ENCODE assay signal across 2 cellular contexts in the genomic region with DNA sequence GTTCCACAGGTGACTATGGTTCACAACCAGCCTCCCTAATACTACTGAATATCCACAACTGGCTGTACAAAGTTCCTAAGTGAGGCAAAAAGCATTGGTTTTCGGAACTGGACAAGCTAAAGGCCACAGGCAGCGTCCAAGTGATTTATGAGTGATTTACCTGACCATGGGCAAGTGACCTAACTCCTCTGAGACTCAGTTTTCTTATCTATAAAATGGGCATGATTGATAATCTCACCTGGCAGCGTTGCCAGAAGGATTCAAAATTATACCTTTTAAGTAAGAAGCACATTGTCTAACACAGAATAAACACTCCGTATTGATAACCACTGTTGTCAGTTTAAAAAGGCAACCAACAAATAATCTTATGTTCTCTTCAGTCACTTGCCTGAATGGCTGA.
TF ChIP-seq lines count a peak whose summit lies in the region.

No MANE protein-coding gene starts in this region.

TF ChIP-seq in HepG2, 621 proteins besides CTCF, POLR2A, EP300 and RAD21:
- TF ChIP-seq, protein P1, sequence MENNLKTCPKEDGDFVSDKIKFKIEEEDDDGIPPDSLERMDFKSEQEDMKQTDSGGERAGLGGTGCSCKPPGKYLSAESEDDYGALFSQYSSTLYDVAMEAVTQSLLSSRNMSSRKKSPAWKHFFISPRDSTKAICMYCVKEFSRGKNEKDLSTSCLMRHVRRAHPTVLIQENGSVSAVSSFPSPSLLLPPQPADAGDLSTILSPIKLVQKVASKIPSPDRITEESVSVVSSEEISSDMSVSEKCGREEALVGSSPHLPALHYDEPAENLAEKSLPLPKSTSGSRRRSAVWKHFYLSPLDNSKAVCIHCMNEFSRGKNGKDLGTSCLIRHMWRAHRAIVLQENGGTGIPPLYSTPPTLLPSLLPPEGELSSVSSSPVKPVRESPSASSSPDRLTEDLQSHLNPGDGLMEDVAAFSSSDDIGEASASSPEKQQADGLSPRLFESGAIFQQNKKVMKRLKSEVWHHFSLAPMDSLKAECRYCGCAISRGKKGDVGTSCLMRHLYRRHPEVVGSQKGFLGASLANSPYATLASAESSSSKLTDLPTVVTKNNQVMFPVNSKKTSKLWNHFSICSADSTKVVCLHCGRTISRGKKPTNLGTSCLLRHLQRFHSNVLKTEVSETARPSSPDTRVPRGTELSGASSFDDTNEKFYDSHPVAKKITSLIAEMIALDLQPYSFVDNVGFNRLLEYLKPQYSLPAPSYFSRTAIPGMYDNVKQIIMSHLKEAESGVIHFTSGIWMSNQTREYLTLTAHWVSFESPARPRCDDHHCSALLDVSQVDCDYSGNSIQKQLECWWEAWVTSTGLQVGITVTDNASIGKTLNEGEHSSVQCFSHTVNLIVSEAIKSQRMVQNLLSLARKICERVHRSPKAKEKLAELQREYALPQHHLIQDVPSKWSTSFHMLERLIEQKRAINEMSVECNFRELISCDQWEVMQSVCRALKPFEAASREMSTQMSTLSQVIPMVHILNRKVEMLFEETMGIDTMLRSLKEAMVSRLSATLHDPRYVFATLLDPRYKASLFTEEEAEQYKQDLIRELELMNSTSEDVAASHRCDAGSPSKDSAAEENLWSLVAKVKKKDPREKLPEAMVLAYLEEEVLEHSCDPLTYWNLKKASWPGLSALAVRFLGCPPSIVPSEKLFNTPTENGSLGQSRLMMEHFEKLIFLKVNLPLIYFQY (CRISPR knock-in tag; IDR thresholded peaks at IDR 0.05; ENCODE audit: borderline replicate concordance): no peak
- TF ChIP-seq, protein P2, sequence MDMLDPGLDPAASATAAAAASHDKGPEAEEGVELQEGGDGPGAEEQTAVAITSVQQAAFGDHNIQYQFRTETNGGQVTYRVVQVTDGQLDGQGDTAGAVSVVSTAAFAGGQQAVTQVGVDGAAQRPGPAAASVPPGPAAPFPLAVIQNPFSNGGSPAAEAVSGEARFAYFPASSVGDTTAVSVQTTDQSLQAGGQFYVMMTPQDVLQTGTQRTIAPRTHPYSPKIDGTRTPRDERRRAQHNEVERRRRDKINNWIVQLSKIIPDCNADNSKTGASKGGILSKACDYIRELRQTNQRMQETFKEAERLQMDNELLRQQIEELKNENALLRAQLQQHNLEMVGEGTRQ (IDR thresholded peaks at IDR 0.05; ENCODE audit: low read depth, low read length): no peak
- TF ChIP-seq, protein P2 (CRISPR knock-in tag; IDR thresholded peaks at IDR 0.05; ENCODE audit: borderline replicate concordance): no peak
- TF ChIP-seq ZNF629 (CRISPR knock-in tag; conservative IDR thresholded peaks at IDR 0.05) (peak; percentile 65; the same call in 1 of the 2 replicates), HHEX (CRISPR knock-in tag; IDR thresholded peaks at IDR 0.05) (no peak), ZNF296 (CRISPR knock-in tag; conservative IDR thresholded peaks at IDR 0.05) (no peak)

TF ChIP-seq in H1, 55 proteins besides CTCF, POLR2A, EP300 and RAD21:
- TF ChIP-seq, protein P2 (IDR thresholded peaks at IDR 0.05; ENCODE audit: low read length): no peak
- no peak for TF ChIP-seq JUND (IDR thresholded peaks at IDR 0.05; ENCODE audit: low read length)
- TF ChIP-seq SIX5 (IDR thresholded peaks at IDR 0.05; ENCODE audit: low read depth, low read length): no peak
- no peak for TF ChIP-seq CHD2 (IDR thresholded peaks at IDR 0.05; ENCODE audit: low read length)
- TF ChIP-seq ASH2L (IDR thresholded peaks at IDR 0.05; ENCODE audit: low read length): no peak
- TF ChIP-seq GABPA (IDR thresholded peaks at IDR 0.05; ENCODE audit: borderline replicate concordance, insufficient read depth, low read length): no peak
- TF ChIP-seq, protein P3, sequence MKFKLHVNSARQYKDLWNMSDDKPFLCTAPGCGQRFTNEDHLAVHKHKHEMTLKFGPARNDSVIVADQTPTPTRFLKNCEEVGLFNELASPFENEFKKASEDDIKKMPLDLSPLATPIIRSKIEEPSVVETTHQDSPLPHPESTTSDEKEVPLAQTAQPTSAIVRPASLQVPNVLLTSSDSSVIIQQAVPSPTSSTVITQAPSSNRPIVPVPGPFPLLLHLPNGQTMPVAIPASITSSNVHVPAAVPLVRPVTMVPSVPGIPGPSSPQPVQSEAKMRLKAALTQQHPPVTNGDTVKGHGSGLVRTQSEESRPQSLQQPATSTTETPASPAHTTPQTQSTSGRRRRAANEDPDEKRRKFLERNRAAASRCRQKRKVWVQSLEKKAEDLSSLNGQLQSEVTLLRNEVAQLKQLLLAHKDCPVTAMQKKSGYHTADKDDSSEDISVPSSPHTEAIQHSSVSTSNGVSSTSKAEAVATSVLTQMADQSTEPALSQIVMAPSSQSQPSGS (IDR thresholded peaks at IDR 0.05; ENCODE audit: low read length): no peak
- TF ChIP-seq, protein P4, sequence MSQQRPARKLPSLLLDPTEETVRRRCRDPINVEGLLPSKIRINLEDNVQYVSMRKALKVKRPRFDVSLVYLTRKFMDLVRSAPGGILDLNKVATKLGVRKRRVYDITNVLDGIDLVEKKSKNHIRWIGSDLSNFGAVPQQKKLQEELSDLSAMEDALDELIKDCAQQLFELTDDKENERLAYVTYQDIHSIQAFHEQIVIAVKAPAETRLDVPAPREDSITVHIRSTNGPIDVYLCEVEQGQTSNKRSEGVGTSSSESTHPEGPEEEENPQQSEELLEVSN (IDR thresholded peaks at IDR 0.05): no peak
- TF ChIP-seq ZNF274 (IDR thresholded peaks at IDR 0.05; ENCODE audit: borderline replicate concordance, extremely low read depth, low read length): no peak
- TF ChIP-seq SIN3A (conservative IDR thresholded peaks at IDR 0.05 in 1 of 2, IDR thresholded peaks at IDR 0.05 in 1 of 2; ENCODE audit: low read depth in 1 of 2, low read length in 2 of 2): no peak
- TF ChIP-seq PHF8 (conservative IDR thresholded peaks at IDR 0.05; ENCODE audit: low read depth, low read length): no peak
- TF ChIP-seq SAP30 (IDR thresholded peaks at IDR 0.05; ENCODE audit: insufficient read depth, insufficient replicate concordance, low read length): no peak
- TF ChIP-seq HDAC2 (IDR thresholded peaks at IDR 0.05; ENCODE audit: borderline replicate concordance in 1 of 2, low read depth in 2 of 2, low read length in 2 of 2): 0 out of 4 replicates have a peak, but pooled peaks of 1 of the 2 experiments have one; percentile 54
- no peak for TF ChIP-seq CEBPB (IDR thresholded peaks at IDR 0.05; ENCODE audit: low read depth, low read length)
- peak; percentile 69; the same call in 1 of the 2 replicates for TF ChIP-seq KDM1A (IDR thresholded peaks at IDR 0.05; ENCODE audit: borderline replicate concordance, low read length)
- no peak for TF ChIP-seq CHD1 (IDR thresholded peaks at IDR 0.05; ENCODE audit: low read depth, low read length)
- TF ChIP-seq FOSL1 (IDR thresholded peaks at IDR 0.05; ENCODE audit: insufficient read depth, low read depth, low read length): no peak
